ENCODE assay signal across 2 cellular contexts in the genomic region with DNA sequence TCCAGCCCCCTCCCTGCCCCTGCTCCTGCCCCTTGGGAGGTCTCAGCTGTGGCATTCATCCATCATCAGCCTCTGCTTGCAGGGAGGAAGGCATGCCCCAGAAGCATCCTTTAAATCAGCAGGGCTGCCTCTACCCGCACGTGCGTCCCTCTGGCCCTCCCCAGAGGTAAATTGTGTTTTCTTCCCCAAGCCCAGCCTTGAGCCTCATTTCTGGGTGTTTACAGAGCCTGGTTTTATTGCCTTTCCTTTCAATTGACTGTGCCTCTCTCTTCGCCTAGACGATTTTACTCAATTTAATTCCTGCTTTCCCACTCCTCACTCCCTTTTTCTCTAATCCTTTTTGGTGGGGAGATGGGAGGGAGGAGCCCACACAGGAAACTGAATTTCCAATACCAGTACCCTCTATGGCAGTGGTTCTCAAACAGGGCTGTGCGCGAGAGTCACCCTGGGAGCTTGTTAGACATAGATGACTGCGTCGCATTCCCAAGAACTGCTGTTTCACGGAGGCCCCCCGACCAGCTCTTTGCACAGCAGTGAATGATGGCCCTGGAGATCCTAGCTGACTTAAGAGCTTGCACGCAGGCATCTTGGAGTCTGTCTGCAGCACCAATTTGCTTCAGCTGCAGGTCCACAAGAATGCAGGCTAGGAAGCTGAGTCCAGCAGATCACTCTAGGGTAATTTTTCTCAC.
TF ChIP-seq lines count a peak whose summit lies in the region.

No MANE protein-coding gene starts in this region.

TF ChIP-seq in HEK293, 187 proteins besides CTCF, POLR2A, EP300 and RAD21:
- TF ChIP-seq WT1 (tag by site-specific recombination; IDR thresholded peaks at IDR 0.05) (peak; percentile 96), ZBTB20 (tag by site-specific recombination; IDR thresholded peaks at IDR 0.05) (peak; percentile 66), OSR2 (tag by site-specific recombination; IDR thresholded peaks at IDR 0.05) (0 out of 2 replicates have a peak, but pooled peaks have one; percentile 19), GLIS1 (tag by site-specific recombination; IDR thresholded peaks at IDR 0.05) (peak; percentile 68), ZIC2 (tag by site-specific recombination; IDR thresholded peaks at IDR 0.05) (peak; percentile 91), ZNF221 (tag by site-specific recombination; IDR thresholded peaks at IDR 0.05; ENCODE audit: borderline replicate concordance) (no peak), ZNF341 (tag by site-specific recombination; IDR thresholded peaks at IDR 0.05; ENCODE audit: low read depth) (0 out of 2 replicates have a peak, but pooled peaks have one; percentile 17), FEZF1 (tag by site-specific recombination; IDR thresholded peaks at IDR 0.05) (no peak), ZNF404 (tag by site-specific recombination; IDR thresholded peaks at IDR 0.05) (no peak), ZBTB8A (tag by site-specific recombination; IDR thresholded peaks at IDR 0.05) (peak; percentile 48; the same call in 1 of the 2 replicates), ZSCAN16 (tag by site-specific recombination; IDR thresholded peaks at IDR 0.05) (peak; percentile 98)
- TF ChIP-seq, protein P1, sequence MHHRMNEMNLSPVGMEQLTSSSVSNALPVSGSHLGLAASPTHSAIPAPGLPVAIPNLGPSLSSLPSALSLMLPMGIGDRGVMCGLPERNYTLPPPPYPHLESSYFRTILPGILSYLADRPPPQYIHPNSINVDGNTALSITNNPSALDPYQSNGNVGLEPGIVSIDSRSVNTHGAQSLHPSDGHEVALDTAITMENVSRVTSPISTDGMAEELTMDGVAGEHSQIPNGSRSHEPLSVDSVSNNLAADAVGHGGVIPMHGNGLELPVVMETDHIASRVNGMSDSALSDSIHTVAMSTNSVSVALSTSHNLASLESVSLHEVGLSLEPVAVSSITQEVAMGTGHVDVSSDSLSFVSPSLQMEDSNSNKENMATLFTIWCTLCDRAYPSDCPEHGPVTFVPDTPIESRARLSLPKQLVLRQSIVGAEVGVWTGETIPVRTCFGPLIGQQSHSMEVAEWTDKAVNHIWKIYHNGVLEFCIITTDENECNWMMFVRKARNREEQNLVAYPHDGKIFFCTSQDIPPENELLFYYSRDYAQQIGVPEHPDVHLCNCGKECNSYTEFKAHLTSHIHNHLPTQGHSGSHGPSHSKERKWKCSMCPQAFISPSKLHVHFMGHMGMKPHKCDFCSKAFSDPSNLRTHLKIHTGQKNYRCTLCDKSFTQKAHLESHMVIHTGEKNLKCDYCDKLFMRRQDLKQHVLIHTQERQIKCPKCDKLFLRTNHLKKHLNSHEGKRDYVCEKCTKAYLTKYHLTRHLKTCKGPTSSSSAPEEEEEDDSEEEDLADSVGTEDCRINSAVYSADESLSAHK (tag by site-specific recombination; IDR thresholded peaks at IDR 0.05), result peak; percentile 81; the same call in 1 of the 2 replicates
- TF ChIP-seq, protein P2, sequence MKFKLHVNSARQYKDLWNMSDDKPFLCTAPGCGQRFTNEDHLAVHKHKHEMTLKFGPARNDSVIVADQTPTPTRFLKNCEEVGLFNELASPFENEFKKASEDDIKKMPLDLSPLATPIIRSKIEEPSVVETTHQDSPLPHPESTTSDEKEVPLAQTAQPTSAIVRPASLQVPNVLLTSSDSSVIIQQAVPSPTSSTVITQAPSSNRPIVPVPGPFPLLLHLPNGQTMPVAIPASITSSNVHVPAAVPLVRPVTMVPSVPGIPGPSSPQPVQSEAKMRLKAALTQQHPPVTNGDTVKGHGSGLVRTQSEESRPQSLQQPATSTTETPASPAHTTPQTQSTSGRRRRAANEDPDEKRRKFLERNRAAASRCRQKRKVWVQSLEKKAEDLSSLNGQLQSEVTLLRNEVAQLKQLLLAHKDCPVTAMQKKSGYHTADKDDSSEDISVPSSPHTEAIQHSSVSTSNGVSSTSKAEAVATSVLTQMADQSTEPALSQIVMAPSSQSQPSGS (tag by site-specific recombination; IDR thresholded peaks at IDR 0.05; ENCODE audit: low read depth), result no peak
- TF ChIP-seq, protein P3, sequence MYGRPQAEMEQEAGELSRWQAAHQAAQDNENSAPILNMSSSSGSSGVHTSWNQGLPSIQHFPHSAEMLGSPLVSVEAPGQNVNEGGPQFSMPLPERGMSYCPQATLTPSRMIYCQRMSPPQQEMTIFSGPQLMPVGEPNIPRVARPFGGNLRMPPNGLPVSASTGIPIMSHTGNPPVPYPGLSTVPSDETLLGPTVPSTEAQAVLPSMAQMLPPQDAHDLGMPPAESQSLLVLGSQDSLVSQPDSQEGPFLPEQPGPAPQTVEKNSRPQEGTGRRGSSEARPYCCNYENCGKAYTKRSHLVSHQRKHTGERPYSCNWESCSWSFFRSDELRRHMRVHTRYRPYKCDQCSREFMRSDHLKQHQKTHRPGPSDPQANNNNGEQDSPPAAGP (tag by site-specific recombination; IDR thresholded peaks at IDR 0.05), result peak; percentile 61; the same call in 1 of the 2 replicates
- TF ChIP-seq, protein P4, sequence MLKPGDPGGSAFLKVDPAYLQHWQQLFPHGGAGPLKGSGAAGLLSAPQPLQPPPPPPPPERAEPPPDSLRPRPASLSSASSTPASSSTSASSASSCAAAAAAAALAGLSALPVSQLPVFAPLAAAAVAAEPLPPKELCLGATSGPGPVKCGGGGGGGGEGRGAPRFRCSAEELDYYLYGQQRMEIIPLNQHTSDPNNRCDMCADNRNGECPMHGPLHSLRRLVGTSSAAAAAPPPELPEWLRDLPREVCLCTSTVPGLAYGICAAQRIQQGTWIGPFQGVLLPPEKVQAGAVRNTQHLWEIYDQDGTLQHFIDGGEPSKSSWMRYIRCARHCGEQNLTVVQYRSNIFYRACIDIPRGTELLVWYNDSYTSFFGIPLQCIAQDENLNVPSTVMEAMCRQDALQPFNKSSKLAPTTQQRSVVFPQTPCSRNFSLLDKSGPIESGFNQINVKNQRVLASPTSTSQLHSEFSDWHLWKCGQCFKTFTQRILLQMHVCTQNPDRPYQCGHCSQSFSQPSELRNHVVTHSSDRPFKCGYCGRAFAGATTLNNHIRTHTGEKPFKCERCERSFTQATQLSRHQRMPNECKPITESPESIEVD (tag by site-specific recombination; IDR thresholded peaks at IDR 0.05), result peak; percentile 66; the same call in 1 of the 2 replicates

TF ChIP-seq in H1, 55 proteins besides CTCF, POLR2A, EP300 and RAD21:
- TF ChIP-seq SP4 (IDR thresholded peaks at IDR 0.05; ENCODE audit: low read length) (no peak), SIRT6 (IDR thresholded peaks at IDR 0.05; ENCODE audit: low read length) (no peak), JUN (IDR thresholded peaks at IDR 0.05; ENCODE audit: low read depth, low read length) (no peak), CBX5 (IDR thresholded peaks at IDR 0.05; ENCODE audit: low read depth, low read length) (no peak), CREB1 (IDR thresholded peaks at IDR 0.05) (no peak), NRF1 (IDR thresholded peaks at IDR 0.05; ENCODE audit: low read depth, low read length) (no peak), ASH2L (IDR thresholded peaks at IDR 0.05; ENCODE audit: low read length) (no peak), FOSL1 (IDR thresholded peaks at IDR 0.05; ENCODE audit: insufficient read depth, low read depth, low read length) (no peak), SP1 (IDR thresholded peaks at IDR 0.05; ENCODE audit: low read depth, low read length) (no peak)
- TF ChIP-seq, protein P5, sequence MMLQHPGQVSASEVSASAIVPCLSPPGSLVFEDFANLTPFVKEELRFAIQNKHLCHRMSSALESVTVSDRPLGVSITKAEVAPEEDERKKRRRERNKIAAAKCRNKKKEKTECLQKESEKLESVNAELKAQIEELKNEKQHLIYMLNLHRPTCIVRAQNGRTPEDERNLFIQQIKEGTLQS (IDR thresholded peaks at IDR 0.05; ENCODE audit: insufficient read depth, low read depth, low read length), result no peak
